22 cellular contexts compared by ENCODE assay signal in the genomic region with DNA sequence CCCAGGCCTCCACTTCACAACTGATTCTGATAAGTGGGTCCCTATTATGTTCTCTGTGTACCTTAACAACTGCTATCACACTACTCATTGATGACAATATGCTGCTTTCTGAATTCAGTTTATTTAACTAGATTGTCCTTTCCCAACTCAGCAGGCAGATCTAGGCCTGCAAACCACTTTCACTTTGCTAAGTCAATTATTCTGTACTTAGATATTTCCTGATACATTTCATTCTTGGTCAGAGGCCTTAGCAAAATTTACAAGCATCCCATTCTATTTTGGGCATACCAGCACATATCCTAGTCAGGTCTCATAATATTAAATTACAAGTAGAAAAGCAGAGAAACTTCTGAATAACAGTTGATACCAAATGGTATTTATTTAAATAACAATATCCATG.
A peak's percentile ranks its signal among the peaks of the same experiment; 100 is the strongest.
DNase-seq lines count a peak whose midpoint lies in the region; ATAC-seq and TF ChIP-seq lines count a peak whose summit lies in the region.
"Had no signal": no experiment of that assay in that cellular context is flagged by ENCODE, and none has a peak within 500 bp of the region (broad histone marks: within the 10 kb centered on the region; RNA-seq: fewer than 3 reads in every experiment).

No MANE protein-coding gene starts in this region.

- H3K14ac ChIP-seq in neuronal stem cell (ENCODE audit: low read length) = no peak overlapping the region

- no peak overlapping the region for H3K4me2 ChIP-seq in neuronal stem cell (ENCODE audit: insufficient read depth, low read length, poor library complexity, severe bottlenecking)
- H3K4me2 ChIP-seq: A549 had no signal

- H3K4me3 ChIP-seq in ACC112 (ENCODE audit: low read depth, low read length) (peak overlapping the region; percentile 20; the same call in 1 of the 2 replicates), SJSA1 (no peak overlapping the region), fibroblast of the aortic adventitia (ENCODE audit: low read depth, low read length) (no peak overlapping the region), SJCRH30 (no peak overlapping the region), neuronal stem cell (ENCODE audit: low read length in 2 of 2) (no peak overlapping the region), colonic mucosa (no peak overlapping the region)
- H3K4me3 ChIP-seq: A549 had no signal

- no peaks in the 10 kb centered on the region for H3K79me1 ChIP-seq in neuronal stem cell (ENCODE audit: low read depth, low read length)

- H2AFZ ChIP-seq in ACC112 (ENCODE audit: low read length, unreplicated experiment) (peak overlapping the region; percentile 33), neuronal stem cell (ENCODE audit: low read length) (no peak overlapping the region)

- TF ChIP-seq CTCF in fibroblast of the aortic adventitia (IDR thresholded peaks at IDR 0.05; ENCODE audit: insufficient read depth, low read length) (no peak), colonic mucosa (IDR thresholded peaks at IDR 0.05) (no peak)

- no peaks in the 10 kb centered on the region for H3K79me2 ChIP-seq in ACC112 (ENCODE audit: control insufficient read depth, insufficient read depth, low read length, unreplicated experiment)

- H3K27me3 ChIP-seq in ACC112 (ENCODE audit: insufficient read depth, low read length) = no peaks in the 10 kb centered on the region
- H3K27me3 ChIP-seq in SJSA1 (replicated peaks) = no peaks in the 10 kb centered on the region
- no peaks in the 10 kb centered on the region for H3K27me3 ChIP-seq in SJCRH30
- no peaks in the 10 kb centered on the region for H3K27me3 ChIP-seq in neuronal stem cell (ENCODE audit: control insufficient read depth in 3 of 3, insufficient read depth in 3 of 3, low read depth in 1 of 3, low read length in 3 of 3)
- no peaks in the 10 kb centered on the region for H3K27me3 ChIP-seq in colonic mucosa

- no peak overlapping the region for H2BK15ac ChIP-seq in neuronal stem cell (ENCODE audit: low read length)

- H4K91ac ChIP-seq in neuronal stem cell (ENCODE audit: low read depth, low read length, poor library complexity) = no peak overlapping the region

- H3K9me3 ChIP-seq in SJSA1 (replicated peaks) (no peaks in the 10 kb centered on the region), SJCRH30 (replicated peaks) (no peaks in the 10 kb centered on the region), neuronal stem cell (replicated peaks in 1 of 2; ENCODE audit: control insufficient read depth in 2 of 2, insufficient read depth in 1 of 2, low read depth in 1 of 2, low read length in 2 of 2) (no peaks in the 10 kb centered on the region), colonic mucosa (no peaks in the 10 kb centered on the region)
- H3K9me3 ChIP-seq: A549 had no signal

- H2BK12ac ChIP-seq in neuronal stem cell (ENCODE audit: low read length) = no peak overlapping the region

- ATAC-seq in HG03342 (IDR thresholded peaks at IDR 0.05; ENCODE audit: unreplicated experiment) = no peak
- ATAC-seq: A549; HepG2; left lobe of liver; stimulated activated naive CD8-positive, alpha-beta T cell treated with anti-CD3 and anti-CD28 coated beads, Interleukin-15, Interleukin-2, amounts not matched to agents 100 U/mL and 50 U/mL, for 24 hours had no signal

- H2AK5ac ChIP-seq in neuronal stem cell (ENCODE audit: low read depth, low read length) = no peak overlapping the region

- H3K4me1 ChIP-seq in ACC112 (ENCODE audit: control insufficient read depth, insufficient read depth, low read length, unreplicated experiment) (peaks cover 23% of the 10 kb centered on the region), SJSA1 (replicated peaks) (peaks cover 22% of the 10 kb centered on the region), SJCRH30 (peaks cover 2% of the 10 kb centered on the region; the same call in 1 of the 2 replicates), neuronal stem cell (ENCODE audit: control insufficient read depth in 2 of 2, insufficient read depth in 1 of 2, low read depth in 1 of 2, low read length in 2 of 2) (peaks cover 7% of the 10 kb centered on the region in 2 donors), colonic mucosa (no peaks in the 10 kb centered on the region)
- H3K4me1 ChIP-seq: A549 had no signal

- no peak overlapping the region for H2BK120ac ChIP-seq in neuronal stem cell (ENCODE audit: low read depth, low read length)

- no peak overlapping the region for H2BK5ac ChIP-seq in neuronal stem cell (ENCODE audit: low read length)

- no peak overlapping the region for H3K18ac ChIP-seq in neuronal stem cell (ENCODE audit: low read length)

- H3K4ac ChIP-seq in neuronal stem cell (ENCODE audit: low read length) = no peak overlapping the region

- intact Hi-C loops in colonic mucosa (cut with DNase I) = no loop called here

- no peak overlapping the region for H3K23ac ChIP-seq in neuronal stem cell (ENCODE audit: low read depth, low read length, poor library complexity)

- no peak overlapping the region for H4K8ac ChIP-seq in neuronal stem cell (ENCODE audit: low read depth, low read length)

- H3K36me3 ChIP-seq in ACC112 (ENCODE audit: insufficient read depth, low read length) (no peaks in the 10 kb centered on the region), SJSA1 (no peaks in the 10 kb centered on the region), SJCRH30 (no peaks in the 10 kb centered on the region), neuronal stem cell (replicated peaks in 1 of 2; ENCODE audit: control insufficient read depth in 2 of 2, insufficient read depth in 2 of 2, low read length in 2 of 2) (no peaks in the 10 kb centered on the region), colonic mucosa (no peaks in the 10 kb centered on the region)

- peak; percentile 57 for DNase-seq in LHCN-M2 (ENCODE audit: low read depth)
- no peak for DNase-seq in SJSA1 (ENCODE audit: low read depth in 1 of 2, low spot score in 2 of 2)
- DNase-seq in fibroblast of the aortic adventitia (ENCODE audit: low read depth) = peak; percentile 19
- DNase-seq in SJCRH30 = no peak
- DNase-seq in neuronal stem cell (ENCODE audit: low spot score) = no peak
- DNase-seq in colonic mucosa = no peak
- DNase-seq: activated CD4-positive, alpha-beta T cell treated with anti-CD3 and anti-CD28 coated beads, Interleukin-2, amount 50 U/mL, for 4 hours; activated naive CD4-positive, alpha-beta T cell treated with Interleukin-2 at 50 U/mL for 16 hours; activated T-cell treated with anti-CD3 and anti-CD28 coated beads for 4 hours; anterior cingulate cortex; CD4-positive, CD25-positive, alpha-beta regulatory T cell; cortex of kidney; DMS79; MM.1S; NCI-H1694 treated with DMSO at 0.1 percent for 48 hours; stimulated activated naive CD8-positive, alpha-beta T cell treated with anti-CD3 and anti-CD28 coated beads, Interleukin-15, Interleukin-2, amounts not matched to agents 100 U/mL and 50 U/mL, for 24 hours had no signal

- peak overlapping the region; percentile 0; the same call in 1 of the 2 replicates for H3K27ac ChIP-seq in ACC112 (ENCODE audit: low read depth, low read length)
- peak overlapping the region; percentile 23 for H3K27ac ChIP-seq in SJSA1
- no peak overlapping the region for H3K27ac ChIP-seq in SJCRH30
- H3K27ac ChIP-seq in neuronal stem cell (replicated peaks; ENCODE audit: low read length) = no peak overlapping the region
- H3K27ac ChIP-seq in colonic mucosa = no peak overlapping the region
- H3K27ac ChIP-seq: A549, epithelial cell of prostate had no signal

- H3K9ac ChIP-seq in neuronal stem cell (ENCODE audit: low read depth, low read length, poor library complexity) (no peak overlapping the region), colonic mucosa (ENCODE audit: low read depth in 2 of 2, low read length in 2 of 2) (no peak overlapping the region)

Comparison
In these comparisons a context has a peak if more than half of its experiments do, and no peak if none do; other contexts are left out.
1. H3K27ac ChIP-seq: peak in ACC112 (single experiment) and SJSA1 (single experiment); none in SJCRH30 (single experiment), neuronal stem cell (single experiment) and colonic mucosa (single experiment).
2. DNase-seq: peak in LHCN-M2 (single experiment) and fibroblast of the aortic adventitia (single experiment); none in SJSA1 (0 of 2), SJCRH30 (0 of 2), neuronal stem cell (single experiment) and colonic mucosa (single experiment).